In the genomic region with DNA sequence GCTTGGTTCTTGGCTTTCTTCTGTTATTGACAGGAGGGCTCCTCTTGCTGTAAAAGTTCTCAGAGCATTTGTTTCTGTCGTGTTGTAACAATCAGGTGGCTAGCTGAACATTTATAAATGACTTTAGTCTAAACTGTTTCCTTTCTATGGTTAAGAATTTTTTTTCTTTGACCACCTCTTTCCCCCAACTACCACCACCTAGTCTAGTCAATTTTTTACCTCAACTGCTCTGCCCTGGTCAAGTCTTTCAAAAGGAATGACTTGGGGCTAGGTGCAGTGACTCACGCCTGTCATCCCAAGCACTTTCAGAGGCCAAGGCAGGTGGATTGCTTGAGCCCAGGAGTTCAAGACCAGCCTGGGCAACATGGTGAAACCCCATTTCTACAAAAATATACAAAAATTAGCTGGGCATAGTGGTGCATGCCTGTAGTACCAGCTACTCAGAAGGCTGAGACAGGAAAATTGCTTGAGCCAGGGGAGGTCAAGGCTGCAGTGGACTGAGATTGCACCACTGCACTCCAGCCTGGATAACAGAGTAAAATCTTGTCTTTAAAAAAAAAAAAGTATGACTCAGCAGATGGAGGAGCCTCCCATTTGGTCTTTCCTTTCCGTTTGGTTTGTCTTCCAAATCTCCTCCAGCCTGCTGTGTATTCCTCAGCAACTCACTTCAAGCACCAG, we compare ENCODE assay signal across 1 cellular context.
TF ChIP-seq lines count a peak whose summit lies in the region.

No MANE protein-coding gene starts in this region.

TF ChIP-seq in SK-N-SH, 30 proteins besides CTCF, POLR2A, EP300 and RAD21 (continued from another document):
- TF ChIP-seq, protein P1, sequence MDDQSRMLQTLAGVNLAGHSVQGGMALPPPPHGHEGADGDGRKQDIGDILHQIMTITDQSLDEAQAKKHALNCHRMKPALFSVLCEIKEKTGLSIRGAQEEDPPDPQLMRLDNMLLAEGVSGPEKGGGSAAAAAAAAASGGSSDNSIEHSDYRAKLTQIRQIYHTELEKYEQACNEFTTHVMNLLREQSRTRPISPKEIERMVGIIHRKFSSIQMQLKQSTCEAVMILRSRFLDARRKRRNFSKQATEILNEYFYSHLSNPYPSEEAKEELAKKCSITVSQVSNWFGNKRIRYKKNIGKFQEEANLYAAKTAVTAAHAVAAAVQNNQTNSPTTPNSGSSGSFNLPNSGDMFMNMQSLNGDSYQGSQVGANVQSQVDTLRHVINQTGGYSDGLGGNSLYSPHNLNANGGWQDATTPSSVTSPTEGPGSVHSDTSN (IDR thresholded peaks at IDR 0.05): no peak
- TF ChIP-seq FOXM1 (IDR thresholded peaks at IDR 0.05; ENCODE audit: low read depth) (no peak), SIN3A (IDR thresholded peaks at IDR 0.05; ENCODE audit: borderline replicate concordance, low read depth, low read length) (no peak), NFIC (IDR thresholded peaks at IDR 0.05; ENCODE audit: borderline replicate concordance) (no peak), YY1 (IDR thresholded peaks at IDR 0.05; ENCODE audit: low read depth) (no peak)
